19 cellular contexts compared by ENCODE assay signal in the genomic region with DNA sequence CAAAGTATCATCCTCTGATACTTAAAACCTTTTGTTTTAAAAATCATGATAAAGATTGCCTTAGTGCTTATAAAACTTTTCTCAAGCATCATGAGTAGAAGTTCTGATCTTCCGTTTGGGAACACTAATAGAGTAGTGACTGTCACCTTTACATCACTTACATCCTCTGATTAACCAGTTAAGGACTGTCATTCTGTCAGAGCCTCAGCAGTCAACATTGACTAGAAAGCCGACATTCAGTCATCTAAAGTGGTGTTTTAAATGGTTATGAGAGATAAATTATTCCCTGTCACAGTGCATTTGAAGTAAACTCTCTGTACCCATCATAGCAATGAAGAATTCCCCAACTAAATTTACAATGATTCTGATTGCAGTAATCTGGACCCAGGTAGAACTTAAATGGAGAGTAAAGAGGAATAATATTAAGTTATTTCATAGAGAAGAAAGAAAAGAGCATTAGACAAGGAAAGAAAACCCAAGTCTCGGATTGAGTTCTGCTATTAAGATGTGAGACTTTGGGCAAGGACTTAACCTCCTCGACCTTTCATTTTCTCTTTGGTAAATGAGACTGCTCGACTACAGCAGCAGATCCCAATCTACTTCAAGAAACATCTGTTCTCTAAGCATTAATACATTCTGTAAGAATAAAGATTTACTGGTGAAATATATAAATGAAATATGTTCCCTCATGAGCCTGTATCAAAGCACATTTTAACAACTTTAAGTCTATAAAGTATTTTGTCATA.
"Had no signal": no experiment of that assay in that cellular context is flagged by ENCODE, and none has a peak within 500 bp of the region (broad histone marks: within the 10 kb centered on the region; RNA-seq: fewer than 3 reads in every experiment).

No MANE protein-coding gene starts in this region.

- H3K4me3 ChIP-seq: adrenal gland, esophagus squamous epithelium, ovary, psoas muscle, skin epidermis, vagina had no signal

- H3K9me3 ChIP-seq: esophagus squamous epithelium, ovary, psoas muscle, vagina had no signal

- DNase-seq: activated CD4-positive, alpha-beta T cell treated with anti-CD3 and anti-CD28 coated beads, Interleukin-2, amount 50 U/mL, for 1 hour; activated CD8-positive, alpha-beta memory T cell treated with anti-CD3 and anti-CD28 coated beads for 24 hours; activated CD8-positive, alpha-beta memory T cell treated with anti-CD3 and anti-CD28 coated beads, Interleukin-2, amount 50 U/mL, for 48 hours; activated effector memory CD4-positive, alpha-beta T cell treated with anti-CD3 and anti-CD28 coated beads, Interleukin-2, amount 50 U/mL, for 16 hours; activated T-cell treated with anti-CD3 and anti-CD28 coated beads, Interleukin-2, amount 50 U/mL, for 72 hours; adrenal gland; cerebellar nuclear complex; effector memory CD8-positive, alpha-beta T cell; esophagus squamous epithelium; ovary; psoas muscle; right cardiac atrium; stimulated activated CD4-positive, alpha-beta T cell treated with anti-CD3 and anti-CD28 coated beads, Interleukin-15, amount 100 ng/mL, for 24 hours; stimulated activated CD4-positive, alpha-beta T cell treated with anti-CD3 and anti-CD28 coated beads, Interleukin-4, amount 100 ng/mL, for 1 hour; stimulated activated naive CD8-positive, alpha-beta T cell treated with anti-CD3 and anti-CD28 coated beads, Interleukin-15, amount 100 ng/mL, for 72 hours; T1000; trophoblast cell had no signal

- H3K27ac ChIP-seq: adrenal gland, esophagus squamous epithelium, ovary, psoas muscle, vagina had no signal

- H3K4me1 ChIP-seq: adrenal gland, esophagus squamous epithelium, psoas muscle, vagina had no signal

- H3K27me3 ChIP-seq: adrenal gland, esophagus squamous epithelium, ovary, vagina had no signal

- H3K36me3 ChIP-seq: adrenal gland, esophagus squamous epithelium, ovary, vagina had no signal

- ATAC-seq: activated T-cell treated with anti-CD3 and anti-CD28 coated beads, Interleukin-2, amount 50 U/mL, for 72 hours; effector memory CD8-positive, alpha-beta T cell; psoas muscle; right cardiac atrium; stimulated activated naive CD8-positive, alpha-beta T cell treated with anti-CD3 and anti-CD28 coated beads, Interleukin-15, amount 100 ng/mL, for 72 hours had no signal
